9 cellular contexts compared by ENCODE assay signal in the genomic region with DNA sequence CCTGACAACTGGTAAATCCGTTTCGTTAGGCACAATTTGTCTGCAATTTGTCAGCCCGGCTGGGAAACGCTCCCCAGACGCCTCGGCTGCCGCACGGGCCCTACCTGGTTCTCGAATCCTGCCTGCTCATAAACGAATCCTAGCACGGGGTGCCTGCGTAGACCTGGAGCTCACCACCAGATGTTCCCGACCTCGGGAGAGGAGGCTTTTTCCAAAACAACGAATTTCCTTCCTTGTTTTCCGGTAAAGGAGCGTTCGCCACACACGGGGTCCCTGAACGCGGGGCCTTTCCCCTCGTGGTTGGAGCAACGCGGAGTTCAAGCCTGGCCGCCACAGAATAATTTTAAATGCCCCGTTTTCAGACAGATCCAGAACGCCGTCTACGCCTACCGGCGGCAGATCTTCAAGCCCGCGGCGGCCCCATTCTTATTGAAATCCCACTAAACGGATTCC. TPM values are rescaled to one million over a fixed set of nuclear protein-coding genes. Genes with fewer than 3 reads are reported as not detected.
A peak's percentile ranks its signal among the peaks of the same experiment; 100 is the strongest.
DNase-seq lines count a peak whose midpoint lies in the region; ATAC-seq, FAIRE-seq and TF ChIP-seq lines count a peak whose summit lies in the region.
"Had no signal": no experiment of that assay in that cellular context is flagged by ENCODE, and none has a peak within 500 bp of the region (broad histone marks: within the 10 kb centered on the region; RNA-seq: fewer than 3 reads in every experiment).

No MANE protein-coding gene starts in this region.

- BruUV-seq in HepG2 (replicated peaks; lab: Mats Ljungman, UMichigan): no TSS peak

- H3K4me3 ChIP-seq in HepG2 (replicated peaks in 1 of 3; ENCODE audit: insufficient read depth in 1 of 3, low read depth in 2 of 3, low read length in 3 of 3) (peak overlapping the region in 1 of 3 experiments; percentile 66; a peak in 1 of 6 replicates), upper lobe of left lung (peak overlapping the region; percentile 8 to 69 (median 58)), Karpas-422 (ENCODE audit: low read length) (no peak overlapping the region)

- H3K27me3 ChIP-seq in HepG2 (ENCODE audit: control insufficient read depth in 1 of 2, insufficient read depth in 2 of 2, low read length in 2 of 2): no peaks in the 10 kb centered on the region
- H3K27me3 ChIP-seq in upper lobe of left lung: peaks cover 0 to 78% (median 54%) of the 10 kb centered on the region in 4 donors
- no peaks in the 10 kb centered on the region for H3K27me3 ChIP-seq in Karpas-422 (ENCODE audit: low read length)

- H3K9me3 ChIP-seq in HepG2 (ENCODE audit: low read length): no peaks in the 10 kb centered on the region
- no peaks in the 10 kb centered on the region for H3K9me3 ChIP-seq in upper lobe of left lung
- H3K9me3 ChIP-seq in Karpas-422 (ENCODE audit: low read length): no peaks in the 10 kb centered on the region

- H3K4me1 ChIP-seq in HepG2 (ENCODE audit: insufficient read depth, low read length): peaks cover 30% of the 10 kb centered on the region
- peaks cover 38 to 81% (median 51%) of the 10 kb centered on the region in 4 donors for H3K4me1 ChIP-seq in upper lobe of left lung
- H3K4me1 ChIP-seq in Karpas-422 (ENCODE audit: low read length): no peaks in the 10 kb centered on the region

- no peaks in the 10 kb centered on the region for H3K36me3 ChIP-seq in HepG2 (replicated peaks in 1 of 2; ENCODE audit: control insufficient read depth in 1 of 2, insufficient read depth in 2 of 2, low read length in 2 of 2)
- peaks cover 0 to 10% (median 2%) of the 10 kb centered on the region in 4 donors for H3K36me3 ChIP-seq in upper lobe of left lung
- H3K36me3 ChIP-seq in Karpas-422 (ENCODE audit: insufficient read depth, low read length): no peaks in the 10 kb centered on the region

- in situ Hi-C loops in HepG2 (cut with HindIII; ENCODE audit: extremely low pct_ligation_motif_present, low pct_unique_long_range_greater_than_20kb): loop anchor here (5.0 kb wide), 1 partner anchor 320 kb away; no protein-coding TSS in a partner anchor

- POLR2A ChIA-PET in activated CD4-positive, alpha-beta memory T cell treated with anti-CD3 and anti-CD28 coated beads, Interleukin-2, amount 10 ng/mL, durations not matched to agents 7 days and 5 days (lab: Charles Lee): no interaction called here
- POLR2A ChIA-PET in HepG2 (lab: Yijun Ruan, JAX): no interaction called here

- H2AFZ ChIP-seq in HepG2 (ENCODE audit: low read length) (no peak overlapping the region), Karpas-422 (ENCODE audit: low read length) (no peak overlapping the region)

- no peaks in the 10 kb centered on the region for H3K9me3 Mint-ChIP-seq in activated CD4-positive, alpha-beta memory T cell treated with anti-CD3 and anti-CD28 coated beads, Interleukin-2, amount 10 ng/mL, durations not matched to agents 7 days and 5 days

- TF ChIP-seq EP300 in HepG2 (IDR thresholded peaks at IDR 0.05; ENCODE audit: low read depth in 2 of 2, low read length in 2 of 2) (no peak), HepG2 (CRISPR knock-in tag; IDR thresholded peaks at IDR 0.05; ENCODE audit: borderline replicate concordance) (no peak), upper lobe of left lung (IDR thresholded peaks at IDR 0.05) (no peak)

- H3K79me2 ChIP-seq in HepG2 (ENCODE audit: insufficient read depth, low read length): peaks cover 8% of the 10 kb centered on the region
- no peaks in the 10 kb centered on the region for H3K79me2 ChIP-seq in Karpas-422 (ENCODE audit: low read length)

- no peaks in the 10 kb centered on the region for H3K9me2 ChIP-seq in Karpas-422 (replicated peaks; ENCODE audit: insufficient read depth, low read length)

- peaks cover 9% of the 10 kb centered on the region; the same call in 1 of the 2 replicates for H4K20me1 ChIP-seq in HepG2 (ENCODE audit: insufficient read depth, low read length)
- no peaks in the 10 kb centered on the region for H4K20me1 ChIP-seq in Karpas-422 (ENCODE audit: insufficient read depth, low read depth, low read length)

- intact Hi-C loops in Right ventricle myocardium inferior (cut with DNase I): no loop called here
- intact Hi-C loops in left cardiac atrium (cut with DNase I): loop anchor here in 1 of 2 donors (5.0 to 10.0 kb wide), 2 partner anchors 187 to 320 kb away; no protein-coding TSS in a partner anchor
- intact Hi-C loops in HepG2 (cut with micrococcal nuclease; ENCODE audit: unreplicated experiment): no loop called here

- H3K27me3 Mint-ChIP-seq in activated CD4-positive, alpha-beta memory T cell treated with anti-CD3 and anti-CD28 coated beads, Interleukin-2, amount 10 ng/mL, durations not matched to agents 7 days and 5 days: peaks cover 66% of the 10 kb centered on the region

- TF ChIP-seq CTCF in HepG2 (CRISPR knock-in tag; IDR thresholded peaks at IDR 0.05) (no peak), upper lobe of left lung (IDR thresholded peaks at IDR 0.05) (no peak)

- no peak for TF ChIP-seq POLR2A in HepG2 (IDR thresholded peaks at IDR 0.05; ENCODE audit: insufficient read depth in 1 of 2, low read depth in 2 of 2, low read length in 2 of 2)
- no peak for TF ChIP-seq POLR2A in upper lobe of left lung (IDR thresholded peaks at IDR 0.05)

- H3K9ac ChIP-seq in HepG2 (ENCODE audit: insufficient read depth, low read depth, low read length) (no peak overlapping the region), Karpas-422 (ENCODE audit: low read length) (no peak overlapping the region)

- H3K27ac Mint-ChIP-seq in activated CD4-positive, alpha-beta memory T cell treated with anti-CD3 and anti-CD28 coated beads, Interleukin-2, amount 10 ng/mL, durations not matched to agents 7 days and 5 days: peak overlapping the region; percentile 40

- CTCF ChIA-PET in activated CD4-positive, alpha-beta memory T cell treated with anti-CD3 and anti-CD28 coated beads, Interleukin-2, amount 10 ng/mL, durations not matched to agents 7 days and 5 days (lab: Charles Lee): no interaction called here
- CTCF ChIA-PET in HepG2 (lab: Yijun Ruan, JAX; ENCODE audit: low intra/inter-chr PET ratio, low total read pairs): no interaction called here

- no peak for FAIRE-seq in HepG2 (lab: Jason Lieb, UNC)

- ATAC-seq in Right ventricle myocardium inferior (no peak), left cardiac atrium (no peak), HepG2 (no peak), upper lobe of left lung (ENCODE audit: low FRiP score in 2 of 2) (no peak)

- TF ChIP-seq RAD21 in HepG2 (CRISPR knock-in tag; IDR thresholded peaks at IDR 0.05): no peak

- DNase-seq in Right ventricle myocardium inferior (ENCODE audit: missing footprints) (peak; percentile 72), left cardiac atrium (no peak), HepG2 (ENCODE audit: low spot score) (no peak), upper lobe of left lung (peak; percentile 18 to 82), Karpas-422 (no peak), SW480 (ENCODE audit: low spot score) (no peak), T-helper 9 cell (no peak)
- DNase-seq in activated CD4-positive, alpha-beta memory T cell treated with anti-CD3 and anti-CD28 coated beads, Interleukin-2, amount 10 ng/mL, durations not matched to agents 7 days and 5 days: no peak
- DNase-seq: EL had no signal

- WGBS in HepG2 (ENCODE audit: low lambda C conversion rate): 95% methylated on average over 35 of the region's 35 CpGs
- 3% methylated on average over 35 of the region's 35 CpGs; no CpG with 5 or more reads in 1 of the 2 donors for WGBS in upper lobe of left lung, 2 donors

- peak overlapping the region; percentile 75 for H3K4me2 ChIP-seq in HepG2 (ENCODE audit: low read depth, low read length)
- H3K4me2 ChIP-seq in Karpas-422 (ENCODE audit: low read depth, low read length, poor library complexity, severe bottlenecking): no peak overlapping the region

- H3K4me1 Mint-ChIP-seq in activated CD4-positive, alpha-beta memory T cell treated with anti-CD3 and anti-CD28 coated beads, Interleukin-2, amount 10 ng/mL, durations not matched to agents 7 days and 5 days: peaks cover 25% of the 10 kb centered on the region

- H3K36me3 Mint-ChIP-seq in activated CD4-positive, alpha-beta memory T cell treated with anti-CD3 and anti-CD28 coated beads, Interleukin-2, amount 10 ng/mL, durations not matched to agents 7 days and 5 days (ENCODE audit: low read depth): no peaks in the 10 kb centered on the region

- no peak overlapping the region for H3K27ac ChIP-seq in HepG2 (ENCODE audit: extremely low read length, insufficient read depth, low read length)
- peak overlapping the region; percentile 89 to 94 (median 90) for H3K27ac ChIP-seq in upper lobe of left lung
- no peak overlapping the region for H3K27ac ChIP-seq in Karpas-422 (ENCODE audit: low read length)

- peak overlapping the region; percentile 30 for H3K4me3 Mint-ChIP-seq in activated CD4-positive, alpha-beta memory T cell treated with anti-CD3 and anti-CD28 coated beads, Interleukin-2, amount 10 ng/mL, durations not matched to agents 7 days and 5 days

RNA-seq across cellular contexts. Expression of a gene that starts 1.1 kb away (rescaled TPM):
- total RNA-seq in Right ventricle myocardium inferior (9.1 TPM), left cardiac atrium (10 to 100 TPM in 1 of 2 donors, 1 to 10 TPM in 1; 8.9 to 23.8 TPM), HepG2 (2016; rRNA removed; fragmentation: Illumina TruSeq; extraction: Trizol) (4.7 and 6.2 TPM in 2 replicates), upper lobe of left lung (10 to 100 TPM; 17.8 to 97.0 (median 63.0) TPM)
- under 1 TPM; 0.08 to 0.23 TPM for total RNA-seq in activated CD4-positive, alpha-beta memory T cell treated with anti-CD3 and anti-CD28 coated beads, Interleukin-2, amount 10 ng/mL, durations not matched to agents 7 days and 5 days
- 1.6 and 1.7 TPM in 2 replicates for total RNA-seq in HepG2 (2016; cell fraction: cytosol; rRNA removed; fragmentation: Illumina TruSeq; extraction: Trizol; ENCODE audit: low read depth)
- total RNA-seq in HepG2 (2016; cell fraction: insoluble cytoplasmic fraction; rRNA removed; fragmentation: Illumina TruSeq; extraction: Trizol): 3.4 and 6.3 TPM in 2 replicates
- total RNA-seq in HepG2 (2016; cell fraction: membrane; rRNA removed; fragmentation: Illumina TruSeq; extraction: Trizol): 4.7 and 5.3 TPM in 2 replicates
- 5.3 and 7.2 TPM in 2 replicates for total RNA-seq in HepG2 (2016; cell fraction: nucleus; rRNA removed; fragmentation: Illumina TruSeq; extraction: Trizol)
- 3.4 and 3.5 TPM in 2 replicates for polyA plus RNA-seq in HepG2 (2011; rRNA removed)
- 2.0 and 3.5 TPM in 2 replicates for polyA plus RNA-seq in HepG2 (2011; cell fraction: cytosol; rRNA removed)
- 9.7 and 17.3 TPM in 2 replicates for polyA plus RNA-seq in HepG2 (2011; cell fraction: nucleus; rRNA removed)
- polyA plus RNA-seq in HepG2 (2012): 2.2 and 2.3 TPM in 2 replicates
- polyA plus RNA-seq in HepG2 (2016; cell fraction: cytosol; fragmentation: Illumina TruSeq; extraction: Trizol; ENCODE audit: low read depth): 1.4 and 2.2 TPM in 2 replicates
- polyA plus RNA-seq in HepG2 (2016; cell fraction: insoluble cytoplasmic fraction; fragmentation: Illumina TruSeq; extraction: Trizol; ENCODE audit: low read depth): 9.5 and 11.1 TPM in 2 replicates
- polyA plus RNA-seq in HepG2 (2016; cell fraction: membrane; fragmentation: Illumina TruSeq; extraction: Trizol; ENCODE audit: low read depth): 4.3 and 4.5 TPM in 2 replicates
- polyA plus RNA-seq in HepG2 (2016; cell fraction: nucleus; fragmentation: Illumina TruSeq; extraction: Trizol; ENCODE audit: insufficient read depth, low read depth): 16.4 and 19.9 TPM in 2 replicates
- 4.7 and 24.9 TPM in 2 replicates for polyA minus RNA-seq in HepG2 (2011; rRNA and poly(A)+ RNA removed; ENCODE audit: low replicate concordance)
- polyA minus RNA-seq in HepG2 (2011; cell fraction: cytosol; rRNA and poly(A)+ RNA removed): 3.4 and 3.9 TPM in 2 replicates
- polyA minus RNA-seq in HepG2 (2011; cell fraction: nucleus; rRNA and poly(A)+ RNA removed): 1.2 and 5.0 TPM in 2 replicates
- not detected in 2 replicates for total RNA-seq in Karpas-422 (2014; rRNA removed; shearing (Covaris generic); ENCODE audit: low replicate concordance)

RNA-seq across cellular contexts. Expression of a gene that starts 25.2 kb away (rescaled TPM):
- not detected for total RNA-seq in Right ventricle myocardium inferior
- not detected for total RNA-seq in left cardiac atrium
- not detected for total RNA-seq in activated CD4-positive, alpha-beta memory T cell treated with anti-CD3 and anti-CD28 coated beads, Interleukin-2, amount 10 ng/mL, durations not matched to agents 7 days and 5 days
- not detected in 2 replicates for total RNA-seq in HepG2 (2016; rRNA removed; fragmentation: Illumina TruSeq; extraction: Trizol)
- not detected in 2 replicates for total RNA-seq in HepG2 (2016; cell fraction: cytosol; rRNA removed; fragmentation: Illumina TruSeq; extraction: Trizol; ENCODE audit: low read depth)
- not detected in 2 replicates for total RNA-seq in HepG2 (2016; cell fraction: insoluble cytoplasmic fraction; rRNA removed; fragmentation: Illumina TruSeq; extraction: Trizol)
- total RNA-seq in HepG2 (2016; cell fraction: membrane; rRNA removed; fragmentation: Illumina TruSeq; extraction: Trizol): not detected in 2 replicates
- not detected in 2 replicates for total RNA-seq in HepG2 (2016; cell fraction: nucleus; rRNA removed; fragmentation: Illumina TruSeq; extraction: Trizol)
- not detected in 2 replicates for polyA plus RNA-seq in HepG2 (2011; rRNA removed)
- polyA plus RNA-seq in HepG2 (2011; cell fraction: cytosol; rRNA removed): not detected in 2 replicates
- polyA plus RNA-seq in HepG2 (2011; cell fraction: nucleus; rRNA removed): not detected in 2 replicates
- polyA plus RNA-seq in HepG2 (2012): not detected in 2 replicates
- polyA plus RNA-seq in HepG2 (2016; cell fraction: cytosol; fragmentation: Illumina TruSeq; extraction: Trizol; ENCODE audit: low read depth): not detected in 2 replicates
- not detected in 2 replicates for polyA plus RNA-seq in HepG2 (2016; cell fraction: insoluble cytoplasmic fraction; fragmentation: Illumina TruSeq; extraction: Trizol; ENCODE audit: low read depth)
- not detected in 2 replicates for polyA plus RNA-seq in HepG2 (2016; cell fraction: membrane; fragmentation: Illumina TruSeq; extraction: Trizol; ENCODE audit: low read depth)
- polyA plus RNA-seq in HepG2 (2016; cell fraction: nucleus; fragmentation: Illumina TruSeq; extraction: Trizol; ENCODE audit: insufficient read depth, low read depth): not detected in 2 replicates
- polyA minus RNA-seq in HepG2 (2011; rRNA and poly(A)+ RNA removed; ENCODE audit: low replicate concordance): not detected in 2 replicates
- not detected in 2 replicates for polyA minus RNA-seq in HepG2 (2011; cell fraction: cytosol; rRNA and poly(A)+ RNA removed)
- not detected in 2 replicates for polyA minus RNA-seq in HepG2 (2011; cell fraction: nucleus; rRNA and poly(A)+ RNA removed)
- total RNA-seq in upper lobe of left lung: not detected
- total RNA-seq in Karpas-422 (2014; rRNA removed; shearing (Covaris generic); ENCODE audit: low replicate concordance): not detected in 2 replicates

Comparison
In these comparisons a context has a peak if more than half of its experiments do, and no peak if none do; other contexts are left out.
1. DNase-seq: peak in Right ventricle myocardium inferior (single experiment) and upper lobe of left lung (2 of 2); none in left cardiac atrium (single experiment), activated CD4-positive, alpha-beta memory T cell treated with anti-CD3 and anti-CD28 coated beads, Interleukin-2, amount 10 ng/mL, durations not matched to agents 7 days and 5 days (single experiment), HepG2 (single experiment), Karpas-422 (single experiment), SW480 (single experiment) and T-helper 9 cell (single experiment).
2. H3K27ac ChIP-seq: peak in upper lobe of left lung (4 of 4); none in HepG2 (single experiment) and Karpas-422 (single experiment).